Comparison of ENCODE assay signal across 11 cellular contexts in the genomic region with DNA sequence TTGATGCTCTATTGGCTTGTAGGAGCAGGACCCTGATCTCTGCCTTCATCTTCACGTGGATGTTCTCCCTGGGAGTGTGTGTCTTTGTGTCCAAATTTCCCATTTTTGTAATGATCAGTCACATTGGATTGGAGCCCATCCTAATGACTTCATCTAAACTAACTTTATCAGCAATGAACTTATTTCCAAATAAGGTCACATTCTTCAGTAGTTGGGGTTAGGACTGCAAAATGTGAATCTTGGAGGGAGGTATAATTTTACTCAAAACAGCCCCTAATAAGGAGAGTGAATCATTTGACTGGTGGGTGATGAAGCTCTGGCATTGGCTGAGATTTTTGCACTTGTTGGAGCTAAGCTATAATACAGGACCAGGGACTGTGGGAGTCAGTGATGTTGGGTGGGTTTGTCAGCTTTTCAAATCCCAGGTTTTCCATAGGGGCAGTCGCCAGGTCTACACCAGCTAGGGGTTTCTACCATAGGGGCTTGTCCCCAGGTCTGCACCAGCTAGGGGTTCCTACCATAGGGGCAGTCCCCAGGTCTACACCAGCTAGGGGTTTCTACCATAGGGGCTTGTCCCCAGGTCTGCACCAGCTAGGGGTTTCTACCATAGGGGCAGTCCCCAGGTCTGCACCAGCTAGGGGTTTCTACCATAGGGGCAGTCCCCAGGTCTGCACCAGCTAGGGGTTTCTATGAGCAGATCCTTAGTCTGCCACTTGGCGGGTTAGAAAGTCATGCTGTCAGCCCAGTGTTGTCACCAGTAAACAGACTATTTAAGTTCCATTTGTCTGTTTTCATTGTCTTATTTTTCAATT.
DNase-seq lines count a peak whose midpoint lies in the region; ATAC-seq and TF ChIP-seq lines count a peak whose summit lies in the region.
"Had no signal": no experiment of that assay in that cellular context is flagged by ENCODE, and none has a peak within 500 bp of the region (broad histone marks: within the 10 kb centered on the region; RNA-seq: fewer than 3 reads in every experiment).

No MANE protein-coding gene starts in this region.

- POLR2A ChIA-PET in activated B cell treated with CpG ODN at 0.5 μM for 24 hours (lab: Charles Lee): no interaction called here

- no peaks in the 10 kb centered on the region for H3K27me3 Mint-ChIP-seq in activated B cell treated with CpG ODN at 0.5 μM for 24 hours
- peaks cover 18% of the 10 kb centered on the region for H3K27me3 Mint-ChIP-seq in stimulated activated memory B cell treated with anti-CD40 and anti-IgM and Interleukin-4, amounts not matched to agents 10 μg/mL and 1 μg/mL and 100 μg/mL, for 72 hours

- peaks cover 5% of the 10 kb centered on the region for H3K4me1 Mint-ChIP-seq in activated B cell treated with CpG ODN at 0.5 μM for 24 hours
- no peaks in the 10 kb centered on the region for H3K4me1 Mint-ChIP-seq in stimulated activated memory B cell treated with anti-CD40 and anti-IgM and Interleukin-4, amounts not matched to agents 10 μg/mL and 1 μg/mL and 100 μg/mL, for 72 hours

- peak; percentile 96 for ATAC-seq in HG02759 (IDR thresholded peaks at IDR 0.05; ENCODE audit: unreplicated experiment)
- ATAC-seq in activated B cell treated with CpG ODN at 0.5 μM for 24 hours (ENCODE audit: low read depth): peak; percentile 85
- peak; percentile 39 for ATAC-seq in stimulated activated memory B cell treated with anti-CD40 and anti-IgM and Interleukin-4, amounts not matched to agents 10 μg/mL and 1 μg/mL and 100 μg/mL, for 72 hours
- no peak for ATAC-seq in GM21786 (IDR thresholded peaks at IDR 0.05; ENCODE audit: unreplicated experiment)

- peak; percentile 78 for DNase-seq in activated CD8-positive, alpha-beta memory T cell treated with anti-CD3 and anti-CD28 coated beads, Interleukin-2, amount 50 U/mL, for 48 hours
- no peak for DNase-seq in activated CD8-positive, alpha-beta memory T cell treated with anti-CD3 and anti-CD28 coated beads, Interleukin-2, amount 50 U/mL, for 4 hours
- DNase-seq in activated B cell treated with CpG ODN at 0.5 μM for 24 hours (peak; percentile 19), glomerular visceral epithelial cell (ENCODE audit: extremely low spot score) (no peak), NCI-H524 treated with DMSO at 0.1 percent for 48 hours (lab: John Stamatoyannopoulos, UW) (no peak)
- DNase-seq: MV-4-11; NK-92 treated with Interleukin-12 subunit alpha and Interleukin-12 subunit beta, amount 100 ng/mL, for 24 hours had no signal

- no peak overlapping the region for H3K4me3 Mint-ChIP-seq in activated B cell treated with CpG ODN at 0.5 μM for 24 hours
- H3K4me3 Mint-ChIP-seq in stimulated activated memory B cell treated with anti-CD40 and anti-IgM and Interleukin-4, amounts not matched to agents 10 μg/mL and 1 μg/mL and 100 μg/mL, for 72 hours: no peak overlapping the region
- H3K4me3 Mint-ChIP-seq: neural progenitor cell had no signal

- H3K27ac Mint-ChIP-seq in activated B cell treated with CpG ODN at 0.5 μM for 24 hours: no peak overlapping the region
- no peak overlapping the region for H3K27ac Mint-ChIP-seq in stimulated activated memory B cell treated with anti-CD40 and anti-IgM and Interleukin-4, amounts not matched to agents 10 μg/mL and 1 μg/mL and 100 μg/mL, for 72 hours
- H3K27ac Mint-ChIP-seq: neural progenitor cell had no signal

- H3K9me3 Mint-ChIP-seq in activated B cell treated with CpG ODN at 0.5 μM for 24 hours: no peaks in the 10 kb centered on the region
- H3K9me3 Mint-ChIP-seq in stimulated activated memory B cell treated with anti-CD40 and anti-IgM and Interleukin-4, amounts not matched to agents 10 μg/mL and 1 μg/mL and 100 μg/mL, for 72 hours: peaks cover 2% of the 10 kb centered on the region
- H3K9me3 Mint-ChIP-seq: neural progenitor cell had no signal

- CTCF ChIA-PET in activated B cell treated with CpG ODN at 0.5 μM for 24 hours (lab: Charles Lee): no interaction called here

- no peak for TF ChIP-seq CTCF in activated B cell treated with CpG ODN at 0.5 μM for 24 hours (IDR thresholded peaks at IDR 0.05)

- intact Hi-C loops in activated B cell treated with CpG ODN at 0.5 μM for 24 hours (cut with micrococcal nuclease): no loop called here

- no peaks in the 10 kb centered on the region for H3K36me3 Mint-ChIP-seq in activated B cell treated with CpG ODN at 0.5 μM for 24 hours (ENCODE audit: low read depth)
- no peaks in the 10 kb centered on the region for H3K36me3 Mint-ChIP-seq in stimulated activated memory B cell treated with anti-CD40 and anti-IgM and Interleukin-4, amounts not matched to agents 10 μg/mL and 1 μg/mL and 100 μg/mL, for 72 hours

Comparison
In these comparisons a context has a peak if more than half of its experiments do, and no peak if none do; other contexts are left out.
1. DNase-seq: peak in activated CD8-positive, alpha-beta memory T cell treated with anti-CD3 and anti-CD28 coated beads, Interleukin-2, amount 50 U/mL, for 48 hours (single experiment) and activated B cell treated with CpG ODN at 0.5 μM for 24 hours (single experiment); none in activated CD8-positive, alpha-beta memory T cell treated with anti-CD3 and anti-CD28 coated beads, Interleukin-2, amount 50 U/mL, for 4 hours (single experiment), glomerular visceral epithelial cell (single experiment) and NCI-H524 treated with DMSO at 0.1 percent for 48 hours (single experiment).